In genomic region chr17:19867094-19867653, GRCh38 we compare ENCODE assay signal across 7 cellular contexts. TPM values are rescaled to one million over a fixed set of nuclear protein-coding genes. Genes with fewer than 3 reads are reported as not detected.
DNase-seq lines count a peak whose midpoint lies in the region; ATAC-seq and TF ChIP-seq lines count a peak whose summit lies in the region.

No MANE protein-coding gene starts in this region.

- no peaks in the 10 kb centered on the region for H3F3A ChIP-seq in neural cell (ENCODE audit: insufficient read depth, low read length, poor library complexity, severe bottlenecking)

- H2AFZ ChIP-seq in neural cell (ENCODE audit: low read depth, low read length): peak overlapping the region; percentile 73

- H3K27me3 Mint-ChIP-seq in activated naive CD4-positive, alpha-beta T cell treated with anti-CD3 and anti-CD28 coated beads for 36 hours (ENCODE audit: low read depth): no peaks in the 10 kb centered on the region

- H3K4me2 ChIP-seq in neural cell (ENCODE audit: low read length): peak overlapping the region; percentile 33

- TF ChIP-seq CTCF in RWPE2 (IDR thresholded peaks at IDR 0.05; ENCODE audit: poor library complexity, severe bottlenecking) (no peak), neural cell (IDR thresholded peaks at IDR 0.05; ENCODE audit: poor library complexity, severe bottlenecking) (peak; percentile 31)

- ATAC-seq in GM18502 (IDR thresholded peaks at IDR 0.05; ENCODE audit: poor library complexity, unreplicated experiment) (peak; percentile 59), HG03432 (IDR thresholded peaks at IDR 0.05; ENCODE audit: unreplicated experiment) (peak; percentile 66), RWPE2 (ENCODE audit: low read depth) (peak; percentile 67)

- TF ChIP-seq RAD21 in neural cell (conservative IDR thresholded peaks at IDR 0.05): no peak

- CTCF ChIA-PET in activated naive CD4-positive, alpha-beta T cell treated with anti-CD3 and anti-CD28 coated beads for 36 hours (lab: Charles Lee): interaction anchor here (1.9 kb wide), 1 partner anchor 13 kb away, joined by 5 read pairs; no protein-coding TSS in a partner anchor

- no peaks in the 10 kb centered on the region for H4K20me1 ChIP-seq in neural cell (ENCODE audit: insufficient read depth)

- intact Hi-C loops in activated naive CD4-positive, alpha-beta T cell treated with anti-CD3 and anti-CD28 coated beads for 36 hours (cut with micrococcal nuclease): loop anchor here (1.0 to 10.0 kb wide), 3 partner anchors 95 to 138 kb away; partner anchors contain the start of genes AKAP10 and SPECC1

- H3K27ac Mint-ChIP-seq in activated naive CD4-positive, alpha-beta T cell treated with anti-CD3 and anti-CD28 coated beads for 36 hours: peak overlapping the region; percentile 50

- peak overlapping the region; percentile 80 for H3K4me3 Mint-ChIP-seq in activated naive CD4-positive, alpha-beta T cell treated with anti-CD3 and anti-CD28 coated beads for 36 hours

- DNase-seq in RWPE2 (ENCODE audit: low spot score): peak; percentile 58
- DNase-seq in activated naive CD4-positive, alpha-beta T cell treated with anti-CD3 and anti-CD28 coated beads for 36 hours: peak; percentile 69
- DNase-seq in germinal center (ENCODE audit: low spot score): peak; percentile 62
- peak in 45 of 49 donors; percentile 24 to 84 (median 60) for DNase-seq in substantia nigra (lab: John Stamatoyannopoulos, UW)

- H3K4me3 ChIP-seq in RWPE2 (ENCODE audit: severe bottlenecking) (peak overlapping the region; percentile 60), neural cell (ENCODE audit: low read length) (peak overlapping the region; percentile 89)

- H3K27me3 ChIP-seq in RWPE2 (ENCODE audit: insufficient read depth, poor library complexity, severe bottlenecking) (no peaks in the 10 kb centered on the region), neural cell (ENCODE audit: insufficient read depth, low read depth, low read length) (no peaks in the 10 kb centered on the region)

- no peaks in the 10 kb centered on the region for H3K9me2 ChIP-seq in neural cell (ENCODE audit: insufficient read depth, low read length)

- H3K4me1 ChIP-seq in RWPE2 (ENCODE audit: insufficient read depth, poor library complexity, severe bottlenecking): peaks cover 6% of the 10 kb centered on the region

- peaks cover 31% of the 10 kb centered on the region for H3K4me1 Mint-ChIP-seq in activated naive CD4-positive, alpha-beta T cell treated with anti-CD3 and anti-CD28 coated beads for 36 hours (ENCODE audit: low read depth)

- no peaks in the 10 kb centered on the region for H3K9me3 Mint-ChIP-seq in activated naive CD4-positive, alpha-beta T cell treated with anti-CD3 and anti-CD28 coated beads for 36 hours

- H3K9me3 ChIP-seq in RWPE2 (ENCODE audit: severe bottlenecking) (no peaks in the 10 kb centered on the region), neural cell (ENCODE audit: low read length) (no peaks in the 10 kb centered on the region)

- no peak for TF ChIP-seq EP300 in neural cell (conservative IDR thresholded peaks at IDR 0.05; ENCODE audit: poor library complexity, severe bottlenecking)

- H3K27ac ChIP-seq in RWPE2 (ENCODE audit: poor library complexity, severe bottlenecking): peak overlapping the region; percentile 18
- H3K27ac ChIP-seq in neural cell (ENCODE audit: low read length): peak overlapping the region; percentile 57
- H3K27ac ChIP-seq in substantia nigra (ENCODE audit: low read depth, low read length, poor library complexity, severe bottlenecking): peak overlapping the region; percentile 83

- peaks cover 4% of the 10 kb centered on the region for H3K36me3 Mint-ChIP-seq in activated naive CD4-positive, alpha-beta T cell treated with anti-CD3 and anti-CD28 coated beads for 36 hours (ENCODE audit: low read depth)

- peaks cover 10% of the 10 kb centered on the region for H3K36me3 ChIP-seq in RWPE2 (ENCODE audit: low read depth)
- no peaks in the 10 kb centered on the region for H3K36me3 ChIP-seq in neural cell (ENCODE audit: insufficient read depth, low read length)

- H3K79me2 ChIP-seq in neural cell (replicated peaks; ENCODE audit: insufficient read depth, low read length): no peaks in the 10 kb centered on the region

- peak overlapping the region; percentile 85 for H3K9ac ChIP-seq in neural cell (ENCODE audit: low read length)

TF ChIP-seq in neural cell, 6 proteins besides CTCF, POLR2A, EP300 and RAD21:
- TF ChIP-seq REST (IDR thresholded peaks at IDR 0.05; ENCODE audit: borderline replicate concordance) (peak; percentile 67), POLR2AphosphoS5 (IDR thresholded peaks at IDR 0.05) (peak; percentile 76), TAF1 (IDR thresholded peaks at IDR 0.05; ENCODE audit: low read depth) (peak; percentile 75), MXI1 (conservative IDR thresholded peaks at IDR 0.05; ENCODE audit: poor library complexity, severe bottlenecking) (no peak), EZH2 (IDR thresholded peaks at IDR 0.05; ENCODE audit: borderline replicate concordance, insufficient read depth, low read length, poor library complexity, severe bottlenecking) (no peak)

RNA-seq across cellular contexts. Expression of gene ULK2, which starts 0.6 kb away (rescaled TPM):
- 10 to 100 TPM; 10.2 to 10.3 TPM for total RNA-seq in activated naive CD4-positive, alpha-beta T cell treated with anti-CD3 and anti-CD28 coated beads for 36 hours
- 48.4 and 55.1 TPM in 2 replicates for polyA plus RNA-seq in neural cell
- 68.1 and 74.0 TPM in 2 replicates for polyA minus RNA-seq in neural cell

Comparison
In these comparisons a context has a peak if more than half of its experiments do, and no peak if none do; other contexts are left out.
1. Peak in every context shown above with its lines: DNase-seq, ATAC-seq, H3K4me3 ChIP-seq and H3K27ac ChIP-seq.
2. H3K27ac ChIP-seq: peak in every context shown above with its lines; median percentile 83 in substantia nigra; 57 in neural cell; 18 in RWPE2.